Comparison of ENCODE assay signal across 16 cellular contexts in the genomic region with DNA sequence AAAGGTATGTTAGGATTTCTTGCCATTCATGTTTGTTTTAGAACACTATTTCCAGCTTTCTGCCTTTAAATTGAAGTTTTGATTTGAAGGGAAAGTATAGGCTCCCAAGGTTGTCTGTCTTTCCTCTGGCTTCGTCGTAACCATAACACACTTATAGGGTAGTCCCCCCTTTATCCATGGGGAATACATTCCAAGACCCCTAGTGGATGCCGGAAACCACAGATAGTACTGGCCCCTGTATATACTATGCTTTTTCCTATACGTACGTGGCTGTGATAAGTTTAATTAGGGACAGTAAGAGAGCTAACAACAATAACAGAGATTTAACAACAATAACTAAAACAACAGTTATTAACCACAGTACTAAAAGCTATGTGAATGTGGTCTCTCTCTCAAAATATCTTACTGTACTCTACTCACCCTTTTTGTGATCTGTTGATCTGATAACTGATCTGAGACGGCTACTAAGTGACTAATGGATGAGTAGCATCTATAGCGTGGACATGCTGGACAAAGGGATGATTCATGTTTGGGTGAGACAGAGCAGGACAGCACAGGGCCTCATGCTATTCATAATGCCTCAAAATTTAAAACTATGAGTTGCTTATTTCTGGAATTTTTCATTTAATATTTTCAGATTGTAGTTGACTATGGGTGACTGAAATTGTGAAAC.
A peak's percentile ranks its signal among the peaks of the same experiment; 100 is the strongest.
DNase-seq lines count a peak whose midpoint lies in the region; ATAC-seq and TF ChIP-seq lines count a peak whose summit lies in the region.
"Had no signal": no experiment of that assay in that cellular context is flagged by ENCODE, and none has a peak within 500 bp of the region (broad histone marks: within the 10 kb centered on the region; RNA-seq: fewer than 3 reads in every experiment).

No MANE protein-coding gene starts in this region.

- WGBS in endodermal cell (ENCODE audit: insufficient coverage in 1 of 2, insufficient read length in 1 of 2), 2 experiments: 98 to 99% methylated on average over 4 to 7 of the region's 7 CpGs

- H3K9ac ChIP-seq in OCI-LY1 (ENCODE audit: low read length): no peak overlapping the region; the same call in 1 of the 2 replicates
- H3K9ac ChIP-seq in endodermal cell (ENCODE audit: extremely low read depth, low read length, poor library complexity, severe bottlenecking): no peak overlapping the region

- H3K4me1 ChIP-seq in OCI-LY1 (ENCODE audit: insufficient read depth, low read length, severe bottlenecking) (peaks cover 38% of the 10 kb centered on the region), endodermal cell (ENCODE audit: control insufficient read depth, insufficient read depth, low read length) (peaks cover 9% of the 10 kb centered on the region)

- H3K79me2 ChIP-seq in OCI-LY1 (ENCODE audit: insufficient read depth, low read length): peaks cover 75% of the 10 kb centered on the region

- no peak overlapping the region for H2AFZ ChIP-seq in OCI-LY1 (ENCODE audit: low read length)

- H3K4me3 Mint-ChIP-seq in endodermal cell (no peak overlapping the region), memory B cell (no peak overlapping the region)
- H3K4me3 Mint-ChIP-seq: activated CD4-positive, alpha-beta memory T cell treated with anti-CD3 and anti-CD28 coated beads for 36 hours; activated naive CD4-positive, alpha-beta T cell treated with anti-CD3 and anti-CD28 coated beads for 36 hours; stimulated activated naive CD8-positive, alpha-beta T cell treated with anti-CD3 and anti-CD28 coated beads, Interleukin-15, Interleukin-2, amounts not matched to agents 100 ng/mL and 50 ng/mL, for 24 hours had no signal

- H3K36me3 ChIP-seq in OCI-LY1 (ENCODE audit: insufficient read depth, low read length) (no peaks in the 10 kb centered on the region), endodermal cell (ENCODE audit: control insufficient read depth, insufficient read depth, low read length) (no peaks in the 10 kb centered on the region)

- CTCF ChIA-PET in GM10248 (lab: Yijun Ruan, JAX): no interaction called here

- H3K27me3 Mint-ChIP-seq in endodermal cell (ENCODE audit: insufficient read depth) (no peaks in the 10 kb centered on the region), memory B cell (no peaks in the 10 kb centered on the region)
- H3K27me3 Mint-ChIP-seq: activated CD4-positive, alpha-beta memory T cell treated with anti-CD3 and anti-CD28 coated beads for 36 hours; stimulated activated naive CD8-positive, alpha-beta T cell treated with anti-CD3 and anti-CD28 coated beads, Interleukin-15, Interleukin-2, amounts not matched to agents 100 ng/mL and 50 ng/mL, for 24 hours had no signal

- no peaks in the 10 kb centered on the region for H3K9me2 ChIP-seq in OCI-LY1 (ENCODE audit: low read depth, low read length)

- H3K4me3 ChIP-seq in OCI-LY1 (ENCODE audit: low read depth, low read length, poor library complexity, severe bottlenecking) (no peak overlapping the region), endodermal cell (ENCODE audit: low read length) (no peak overlapping the region), dorsolateral prefrontal cortex (no peak overlapping the region)

- no peaks in the 10 kb centered on the region for H3F3A ChIP-seq in OCI-LY1 (ENCODE audit: insufficient read depth, low read length)

- H4K20me1 ChIP-seq in OCI-LY1 (ENCODE audit: insufficient read depth, low read length): no peaks in the 10 kb centered on the region

- peak overlapping the region; percentile 34; the same call in 1 of the 2 replicates for H3K4me2 ChIP-seq in OCI-LY1 (ENCODE audit: low read length)

- H3K4me1 Mint-ChIP-seq in endodermal cell: peaks cover 18% of the 10 kb centered on the region
- H3K4me1 Mint-ChIP-seq in memory B cell: peaks cover 24% of the 10 kb centered on the region

- intact Hi-C loops in dorsolateral prefrontal cortex (cut with DNase I): no loop called here

- H3K27ac ChIP-seq in OCI-LY1 (ENCODE audit: low read depth, low read length, poor library complexity, severe bottlenecking) (peak overlapping the region; percentile 67), endodermal cell (ENCODE audit: low read depth, low read length) (no peak overlapping the region), dorsolateral prefrontal cortex (no peak overlapping the region)

- ATAC-seq in memory B cell (ENCODE audit: low read depth): no peak

- DNase-seq in AG08396 (ENCODE audit: low spot score) (peak; percentile 13), endodermal cell (no peak), memory B cell (ENCODE audit: low spot score in 2 of 2) (no peak), NCI-H524 (lab: John Stamatoyannopoulos, UW) (no peak), dorsolateral prefrontal cortex (no peak), iPS-NIHi11 (ENCODE audit: low spot score) (no peak), GM10248 (ENCODE audit: extremely low spot score) (no peak)
- DNase-seq: activated CD4-positive, alpha-beta memory T cell treated with anti-CD3 and anti-CD28 coated beads for 36 hours; activated naive CD4-positive, alpha-beta T cell treated with anti-CD3 and anti-CD28 coated beads for 36 hours; C1 segment of cervical spinal cord; effector CD4-positive, alpha-beta T cell; MV-4-11; NCI-H510A treated with DMSO at 0.1 percent for 48 hours; T-helper 1 cell had no signal

- H3K9me3 Mint-ChIP-seq in endodermal cell (no peaks in the 10 kb centered on the region), memory B cell (peaks cover 2% of the 10 kb centered on the region)
- H3K9me3 Mint-ChIP-seq: activated CD4-positive, alpha-beta memory T cell treated with anti-CD3 and anti-CD28 coated beads for 36 hours; stimulated activated naive CD8-positive, alpha-beta T cell treated with anti-CD3 and anti-CD28 coated beads, Interleukin-15, Interleukin-2, amounts not matched to agents 100 ng/mL and 50 ng/mL, for 24 hours had no signal

- H3K27ac Mint-ChIP-seq in endodermal cell: no peak overlapping the region
- peak overlapping the region; percentile 42 for H3K27ac Mint-ChIP-seq in memory B cell
- H3K27ac Mint-ChIP-seq: activated CD4-positive, alpha-beta memory T cell treated with anti-CD3 and anti-CD28 coated beads for 36 hours; activated naive CD4-positive, alpha-beta T cell treated with anti-CD3 and anti-CD28 coated beads for 36 hours; stimulated activated naive CD8-positive, alpha-beta T cell treated with anti-CD3 and anti-CD28 coated beads, Interleukin-15, Interleukin-2, amounts not matched to agents 100 ng/mL and 50 ng/mL, for 24 hours had no signal

- POLR2A ChIA-PET in GM10248 (lab: Yijun Ruan, JAX): no interaction called here

- H3K27me3 ChIP-seq in OCI-LY1 (ENCODE audit: insufficient read depth, low read length) (no peaks in the 10 kb centered on the region), endodermal cell (ENCODE audit: control insufficient read depth, insufficient read depth, low read length, poor library complexity, severe bottlenecking) (no peaks in the 10 kb centered on the region), dorsolateral prefrontal cortex (no peaks in the 10 kb centered on the region)

- no peaks in the 10 kb centered on the region for H3K36me3 Mint-ChIP-seq in endodermal cell (ENCODE audit: low read depth)
- H3K36me3 Mint-ChIP-seq in memory B cell: peaks cover 11% of the 10 kb centered on the region
- H3K36me3 Mint-ChIP-seq: activated CD4-positive, alpha-beta memory T cell treated with anti-CD3 and anti-CD28 coated beads for 36 hours had no signal

- TF ChIP-seq CTCF in OCI-LY1 (IDR thresholded peaks at IDR 0.05; ENCODE audit: low read length) (no peak), endodermal cell (conservative IDR thresholded peaks at IDR 0.05) (peak; percentile 24), dorsolateral prefrontal cortex (IDR thresholded peaks at IDR 0.05 in 54 of 56, conservative IDR thresholded peaks at IDR 0.05 in 2 of 56; ENCODE audit: low read depth in 1 of 56, partially characterized antibody in 56 of 56) (no peak), GM10248 (IDR thresholded peaks at IDR 0.05; ENCODE audit: control extremely low read depth, extremely low read depth, low read depth, missing control alignments) (no peak)

- H3K9me3 ChIP-seq in OCI-LY1 (ENCODE audit: low read length) (no peaks in the 10 kb centered on the region), endodermal cell (ENCODE audit: control insufficient read depth, low read length) (no peaks in the 10 kb centered on the region)
